ENCODE assay signal across 1 cellular context in the genomic region with DNA sequence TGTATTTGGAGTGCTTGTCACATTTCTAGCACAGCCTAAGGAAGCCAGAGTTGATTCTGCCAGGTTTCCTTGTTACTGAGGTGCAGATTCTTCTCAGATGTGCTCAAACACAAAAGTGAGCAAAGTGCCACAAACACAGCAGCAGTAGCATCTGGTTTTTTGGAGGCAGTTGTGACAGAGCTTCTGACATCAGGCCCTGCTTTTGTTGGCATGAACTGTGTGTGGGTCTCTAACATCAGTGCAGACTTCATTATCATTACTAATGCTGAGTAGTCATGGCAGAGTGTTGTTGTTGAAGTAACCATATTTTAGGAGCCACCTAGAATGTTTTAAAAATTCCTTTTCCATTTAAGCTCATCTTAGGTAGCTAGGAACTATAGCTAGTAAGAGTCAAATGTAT.
TF ChIP-seq lines count a peak whose summit lies in the region.

No MANE protein-coding gene starts in this region.

TF ChIP-seq in IMR-90, 13 proteins besides CTCF, POLR2A, EP300 and RAD21:
- TF ChIP-seq, protein P1, sequence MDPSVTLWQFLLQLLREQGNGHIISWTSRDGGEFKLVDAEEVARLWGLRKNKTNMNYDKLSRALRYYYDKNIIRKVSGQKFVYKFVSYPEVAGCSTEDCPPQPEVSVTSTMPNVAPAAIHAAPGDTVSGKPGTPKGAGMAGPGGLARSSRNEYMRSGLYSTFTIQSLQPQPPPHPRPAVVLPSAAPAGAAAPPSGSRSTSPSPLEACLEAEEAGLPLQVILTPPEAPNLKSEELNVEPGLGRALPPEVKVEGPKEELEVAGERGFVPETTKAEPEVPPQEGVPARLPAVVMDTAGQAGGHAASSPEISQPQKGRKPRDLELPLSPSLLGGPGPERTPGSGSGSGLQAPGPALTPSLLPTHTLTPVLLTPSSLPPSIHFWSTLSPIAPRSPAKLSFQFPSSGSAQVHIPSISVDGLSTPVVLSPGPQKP (IDR thresholded peaks at IDR 0.05; ENCODE audit: borderline replicate concordance, low read depth, low read length): no peak
